Comparison of ENCODE assay signal across 9 cellular contexts in the genomic region with DNA sequence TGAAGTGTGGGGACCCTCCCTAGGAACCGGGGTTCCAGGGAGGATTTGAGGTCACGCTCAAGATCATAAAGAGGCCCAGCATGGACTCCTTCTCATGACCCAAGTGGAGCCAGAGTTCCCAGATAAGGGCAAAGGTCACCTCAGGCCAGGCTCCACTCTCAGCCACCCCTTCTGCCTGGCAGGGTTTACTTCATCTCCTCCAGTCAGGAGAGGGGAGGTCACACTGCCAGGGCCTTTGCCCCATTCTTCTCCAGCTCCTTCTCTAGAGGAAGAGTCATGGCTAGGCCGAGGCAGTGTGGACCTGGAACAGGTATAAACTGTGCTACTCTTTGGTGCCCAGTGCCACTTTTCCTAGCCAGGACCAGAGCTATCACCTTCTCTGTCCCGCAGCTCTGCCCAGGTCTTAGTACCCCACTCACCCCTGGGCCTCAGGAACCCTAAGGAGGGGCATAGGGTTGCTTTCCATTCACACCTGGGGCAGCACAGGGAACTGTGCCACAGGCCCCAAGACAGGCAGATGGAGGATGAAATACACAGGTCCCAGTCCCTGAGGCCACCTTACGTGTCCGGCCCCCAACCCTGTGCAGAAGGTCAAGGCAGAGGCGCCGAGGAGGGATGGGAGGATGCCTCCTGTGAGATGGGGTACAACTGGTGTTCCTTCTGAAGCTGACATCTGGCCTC. TPM values are rescaled to one million over a fixed set of nuclear protein-coding genes. Genes with fewer than 3 reads are reported as not detected.
A peak's percentile ranks its signal among the peaks of the same experiment; 100 is the strongest.
DNase-seq lines count a peak whose midpoint lies in the region; ATAC-seq and TF ChIP-seq lines count a peak whose summit lies in the region.
"Had no signal": no experiment of that assay in that cellular context is flagged by ENCODE, and none has a peak within 500 bp of the region (broad histone marks: within the 10 kb centered on the region; RNA-seq: fewer than 3 reads in every experiment).

No MANE protein-coding gene starts in this region.

- 86 to 91% methylated on average over 6 to 8 of the region's 8 CpGs for WGBS in body of pancreas, 2 donors
- no CpG with 5 or more reads among the region's 8 CpGs for WGBS in mesendoderm (ENCODE audit: extremely low coverage, insufficient coverage, low lambda C conversion rate)

- no peak overlapping the region for H2BK15ac ChIP-seq in mesendoderm (replicated peaks; ENCODE audit: low read depth)

- H3K36me3 ChIP-seq in cardiac muscle cell (no peaks in the 10 kb centered on the region), body of pancreas (replicated peaks in 1 of 2; ENCODE audit: insufficient read depth in 1 of 2, low read depth in 2 of 2) (no peaks in the 10 kb centered on the region), mesendoderm (ENCODE audit: control insufficient read depth, insufficient read depth, low read length) (no peaks in the 10 kb centered on the region), uterus (no peaks in the 10 kb centered on the region)

- H3K27ac ChIP-seq in cardiac muscle cell, result peak overlapping the region; percentile 68
- peak overlapping the region in 3 of 4 donors; percentile 60 to 79 (median 74) for H3K27ac ChIP-seq in body of pancreas
- H3K27ac ChIP-seq in mesendoderm (ENCODE audit: low read depth, low read length), result no peak overlapping the region
- H3K27ac ChIP-seq in uterus, result peak overlapping the region; percentile 86

- peak overlapping the region; percentile 60 for H3K4me2 ChIP-seq in mesendoderm (ENCODE audit: low read length)

- peak overlapping the region; percentile 71 for H2AK5ac ChIP-seq in mesendoderm (ENCODE audit: low read length)

- H3K4me3 ChIP-seq in cardiac muscle cell (peak overlapping the region; percentile 56), body of pancreas (no peak overlapping the region), mesendoderm (ENCODE audit: low read length) (no peak overlapping the region), uterus (peak overlapping the region; percentile 68 to 80)

- no peak overlapping the region for H4K8ac ChIP-seq in mesendoderm (ENCODE audit: low read depth, low read length)

- peak overlapping the region; percentile 87 for H3K56ac ChIP-seq in mesendoderm (ENCODE audit: low read length)

- ATAC-seq in Right ventricle myocardium inferior, result no peak
- no peak for ATAC-seq in body of pancreas
- no peak for ATAC-seq in HG03432 (IDR thresholded peaks at IDR 0.05; ENCODE audit: unreplicated experiment)

- H2BK120ac ChIP-seq in mesendoderm (ENCODE audit: low read depth, low read length), result no peak overlapping the region

- no peaks in the 10 kb centered on the region for H3K79me2 ChIP-seq in mesendoderm (ENCODE audit: control insufficient read depth, insufficient read depth, low read length)

- peak overlapping the region; percentile 63 for H2BK5ac ChIP-seq in mesendoderm (ENCODE audit: low read length)

- no peaks in the 10 kb centered on the region for H3K79me1 ChIP-seq in mesendoderm (ENCODE audit: low read length)

- H4K5ac ChIP-seq in mesendoderm (ENCODE audit: low read length), result no peak overlapping the region

- peaks cover 36% of the 10 kb centered on the region for H3K4me1 ChIP-seq in cardiac muscle cell (ENCODE audit: low read depth)
- H3K4me1 ChIP-seq in body of pancreas, result peaks cover 78% of the 10 kb centered on the region
- H3K4me1 ChIP-seq in mesendoderm (ENCODE audit: control insufficient read depth, low read depth, low read length), result peaks cover 12% of the 10 kb centered on the region
- H3K4me1 ChIP-seq in uterus, result peaks cover 0 to 4% of the 10 kb centered on the region in 2 donors

- peak overlapping the region; percentile 79 for H3K9ac ChIP-seq in mesendoderm (ENCODE audit: low read length)

- H3K27me3 ChIP-seq in cardiac muscle cell (no peaks in the 10 kb centered on the region), body of pancreas (no peaks in the 10 kb centered on the region), mesendoderm (ENCODE audit: insufficient read depth, low read length, poor library complexity) (no peaks in the 10 kb centered on the region), uterus (no peaks in the 10 kb centered on the region)

- no peak for TF ChIP-seq POLR2A in body of pancreas (IDR thresholded peaks at IDR 0.05)
- TF ChIP-seq POLR2A in uterus (IDR thresholded peaks at IDR 0.05), result no peak

- TF ChIP-seq CTCF in cardiac muscle cell (IDR thresholded peaks at IDR 0.05; ENCODE audit: low read depth, low read length) (no peak), body of pancreas (IDR thresholded peaks at IDR 0.05) (no peak), uterus (IDR thresholded peaks at IDR 0.05) (no peak)

- peak overlapping the region; percentile 56 for H3K23ac ChIP-seq in mesendoderm (ENCODE audit: low read length)

- H3K9me3 ChIP-seq in cardiac muscle cell (ENCODE audit: low read depth) (no peaks in the 10 kb centered on the region), body of pancreas (no peaks in the 10 kb centered on the region), uterus (no peaks in the 10 kb centered on the region)

- H3K4ac ChIP-seq in mesendoderm (ENCODE audit: low read depth, low read length), result no peak overlapping the region

- no peak for DNase-seq in cardiac muscle cell (ENCODE audit: low read depth in 1 of 2, low spot score in 1 of 2)
- DNase-seq in Right ventricle myocardium inferior (ENCODE audit: missing footprints), result no peak
- no peak for DNase-seq in body of pancreas
- DNase-seq in mesendoderm, result no peak
- DNase-seq in uterus, result peak in 1 of 2 donors; percentile 16
- DNase-seq in putamen (ENCODE audit: low spot score), result no peak
- DNase-seq in stimulated activated naive CD4-positive, alpha-beta T cell (lab: John Stamatoyannopoulos, UW), result no peak
- DNase-seq: cerebellar nuclear complex had no signal

- intact Hi-C loops in Right ventricle myocardium inferior (cut with DNase I) (no loop called here), body of pancreas (cut with DNase I) (no loop called here), uterus (cut with DNase I; ENCODE audit: low total_unique reads) (no loop called here)

- no peak overlapping the region for H3K18ac ChIP-seq in mesendoderm (ENCODE audit: low read length)

RNA-seq across cellular contexts. Expression of gene ACSF2, which starts 0.9 kb away (rescaled TPM):
- total RNA-seq in cardiac muscle cell (116 and 177 TPM in 2 replicates), Right ventricle myocardium inferior (22.7 TPM), body of pancreas (100 to 1,000 TPM in 1 of 2 donors, 10 to 100 TPM in 1; 18.7 to 120 TPM), uterus (10 to 100 TPM; 16.7 to 60.6 (median 45.7) TPM)
- polyA plus RNA-seq in cardiac muscle cell, result 73.3 and 96.6 TPM in 2 replicates
- polyA plus RNA-seq in mesendoderm (2013, experiment 1 of 2), result 8.5 TPM
- 9.2 TPM for polyA plus RNA-seq in mesendoderm (2013, experiment 2 of 2)

RNA-seq across cellular contexts. Expression of gene LRRC59, which starts 27.8 kb away (rescaled TPM):
- total RNA-seq in cardiac muscle cell (60.3 and 66.7 TPM in 2 replicates), Right ventricle myocardium inferior (24.5 TPM), body of pancreas (100 to 1,000 TPM in 1 of 2 donors, 10 to 100 TPM in 1; 70.8 to 113 TPM), uterus (10 to 100 TPM; 24.1 to 62.4 (median 47.1) TPM)
- polyA plus RNA-seq in cardiac muscle cell, result 47.0 and 58.9 TPM in 2 replicates
- polyA plus RNA-seq in mesendoderm (2013, experiment 1 of 2), result 88.3 TPM
- 89.3 TPM for polyA plus RNA-seq in mesendoderm (2013, experiment 2 of 2)

RNA-seq across cellular contexts. Expression of gene CHAD, which starts 43.5 kb away (rescaled TPM):
- total RNA-seq in cardiac muscle cell, result 0.11 TPM in 1 of 2 replicates, not detected in the other
- polyA plus RNA-seq in cardiac muscle cell, result 2.5 and 3.9 TPM in 2 replicates
- 0.16 TPM for total RNA-seq in Right ventricle myocardium inferior
- 10 to 100 TPM in 1 of 2 donors, 1 to 10 TPM in 1; 8.8 to 13.2 TPM for total RNA-seq in body of pancreas
- 1.2 TPM for polyA plus RNA-seq in mesendoderm (2013, experiment 1 of 2)
- 1.0 TPM for polyA plus RNA-seq in mesendoderm (2013, experiment 2 of 2)
- total RNA-seq in uterus, result not detected

RNA-seq across cellular contexts. Expression of gene EME1, which starts 52.1 kb away (rescaled TPM):
- total RNA-seq in cardiac muscle cell, result 7.9 and 13.4 TPM in 2 replicates
- 5.2 and 30.7 TPM in 2 replicates for polyA plus RNA-seq in cardiac muscle cell
- total RNA-seq in Right ventricle myocardium inferior, result 0.60 TPM
- total RNA-seq in body of pancreas, result not detected
- 7.3 TPM for polyA plus RNA-seq in mesendoderm (2013, experiment 1 of 2)
- 7.1 TPM for polyA plus RNA-seq in mesendoderm (2013, experiment 2 of 2)
- total RNA-seq in uterus, result 1 to 10 TPM in 2 of 4 donors, not detected in 2; 1.7 to 3.4 TPM

RNA-seq across cellular contexts. Expression of gene MRPL27, which starts 52.2 kb away (rescaled TPM):
- total RNA-seq in cardiac muscle cell (62.4 and 107 TPM in 2 replicates), Right ventricle myocardium inferior (85.0 TPM), body of pancreas (10 to 100 TPM; 26.5 to 31.3 TPM), uterus (10 to 100 TPM; 16.4 to 72.1 (median 45.8) TPM)
- polyA plus RNA-seq in cardiac muscle cell, result 142 and 158 TPM in 2 replicates
- polyA plus RNA-seq in mesendoderm (2013, experiment 1 of 2), result 99.9 TPM
- 99.9 TPM for polyA plus RNA-seq in mesendoderm (2013, experiment 2 of 2)

Comparison
In these comparisons a context has a peak if more than half of its experiments do, and no peak if none do; other contexts are left out.
1. H3K4me3 ChIP-seq: peak in cardiac muscle cell (single experiment) and uterus (2 of 2); none in body of pancreas (0 of 2) and mesendoderm (single experiment).